ENCODE assay signal across 20 cellular contexts in the genomic region with DNA sequence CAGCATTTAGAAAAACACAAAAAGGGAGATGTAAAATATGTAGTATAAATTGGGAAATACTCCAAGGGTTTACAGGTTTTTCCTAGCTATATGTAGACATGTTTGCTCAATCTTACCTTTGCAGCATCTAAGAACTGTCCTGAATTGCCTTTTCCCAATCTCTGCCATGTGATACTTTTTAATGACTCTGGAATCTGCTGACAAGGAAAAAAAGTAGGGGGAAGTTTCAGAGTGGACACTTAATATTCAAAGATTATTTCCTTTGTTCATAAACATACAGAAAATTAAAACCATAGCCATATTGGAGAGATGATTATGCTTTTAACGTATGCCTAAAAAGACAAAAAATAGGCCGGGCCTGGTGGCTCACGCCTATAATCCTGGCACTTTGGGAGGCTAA.
"Had no signal": no experiment of that assay in that cellular context is flagged by ENCODE, and none has a peak within 500 bp of the region (broad histone marks: within the 10 kb centered on the region; RNA-seq: fewer than 3 reads in every experiment).

No MANE protein-coding gene starts in this region.

- DNase-seq: Karpas-422, KG1, MG63, NCI-H1092 treated with DMSO at 0.1 percent for 48 hours, NCI-H1436, NCI-H187, NCI-H2029, NCI-H2081 treated with DMSO at 0.1 percent for 48 hours, NCI-H2171, NCI-H226, NCI-H446, NCI-H510A, NCI-H524 treated with DMSO at 0.1 percent for 48 hours, NCI-H69, NCI-H774, SHP77, T-helper 1 cell had no signal

- H3K27me3 ChIP-seq: MG63 had no signal

- H3K27ac ChIP-seq: RWPE1 had no signal

- ATAC-seq: Panc1, SK-N-SH treated with all-trans-retinoic acid at 6 μM for 48 hours had no signal

- H3K36me3 ChIP-seq: MG63 had no signal

- H3K4me3 ChIP-seq: MG63 had no signal

- H3K9me3 ChIP-seq: MG63 had no signal
